21 cellular contexts compared by ENCODE assay signal in the genomic region with DNA sequence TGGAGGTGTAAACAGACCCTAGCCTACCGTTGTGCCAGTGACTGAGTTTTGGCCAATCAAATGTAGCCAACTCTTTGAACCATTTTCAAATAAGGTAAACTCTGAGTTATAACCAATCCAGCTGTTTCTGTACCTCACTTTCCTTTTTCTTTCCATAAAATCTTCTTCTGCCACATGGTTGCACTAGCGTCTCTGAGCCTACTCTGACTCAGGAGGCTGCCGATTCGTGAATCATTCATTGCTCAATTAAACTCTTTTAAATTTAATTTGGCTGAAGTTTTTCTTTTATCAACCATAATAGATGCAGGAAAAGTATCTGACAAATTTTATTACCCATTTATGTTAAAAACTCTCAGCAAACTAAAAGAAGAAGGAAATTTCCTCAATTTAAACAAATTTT.
"Had no signal": no experiment of that assay in that cellular context is flagged by ENCODE, and none has a peak within 500 bp of the region (broad histone marks: within the 10 kb centered on the region; RNA-seq: fewer than 3 reads in every experiment).

No MANE protein-coding gene starts in this region.

- H3K9me3 ChIP-seq: pancreas, suprapubic skin, thyroid gland had no signal

- DNase-seq: cortex of kidney; dorsolateral prefrontal cortex; effector CD8-positive, alpha-beta T cell; foreskin melanocyte; head of caudate nucleus; kidney; left cardiac atrium; left ventricle myocardium inferior; lower lobe of right lung; nucleus accumbens; pancreas; right cardiac atrium; stimulated activated CD4-positive, alpha-beta T cell treated with anti-CD3 and anti-CD28 coated beads, Interleukin-2, amount 100 ng/mL, for 48 hours; stimulated activated naive CD8-positive, alpha-beta T cell treated with anti-CD3 and anti-CD28 coated beads, Interleukin-15, Interleukin-2, amounts not matched to agents 100 U/mL and 50 U/mL, for 24 hours; thyroid gland had no signal

- H3K27me3 ChIP-seq: dorsolateral prefrontal cortex, hepatocyte, neural progenitor cell, pancreas, suprapubic skin, thyroid gland had no signal

- H3K9ac ChIP-seq: neural progenitor cell had no signal

- H3K79me2 ChIP-seq: hepatocyte had no signal

- H2AFZ ChIP-seq: hepatocyte, neural progenitor cell had no signal

- H3K4me1 ChIP-seq: lower lobe of right lung, neural progenitor cell, pancreas, thyroid gland had no signal

- H3K4me2 ChIP-seq: hepatocyte, neural progenitor cell, smooth muscle cell had no signal

- H3K27ac ChIP-seq: dorsolateral prefrontal cortex, hepatocyte, left ventricle myocardium inferior, lower lobe of right lung, neural progenitor cell, pancreas, suprapubic skin, thyroid gland had no signal

- H3K36me3 ChIP-seq: left ventricle myocardium inferior, lower lobe of right lung, neural progenitor cell, pancreas, suprapubic skin, thyroid gland had no signal

- H3K4me3 ChIP-seq: dorsolateral prefrontal cortex, hepatocyte, left ventricle myocardium inferior, lower lobe of right lung, neural progenitor cell, pancreas, smooth muscle cell, suprapubic skin, thyroid gland had no signal

- ATAC-seq: esophagus mucosa; left cardiac atrium; lower lobe of right lung; natural killer cell treated with Interleukin-12 subunit alpha and Interleukin-12 subunit beta and Interleukin-15 and Interleukin-18, amount 100 ng/mL, for 72 hours; pancreas; right cardiac atrium; stimulated activated naive CD8-positive, alpha-beta T cell treated with anti-CD3 and anti-CD28 coated beads, Interleukin-15, Interleukin-2, amounts not matched to agents 100 U/mL and 50 U/mL, for 24 hours had no signal
